8 cellular contexts compared by ENCODE assay signal in genomic region chr6:113414511-113414910, GRCh38.
DNase-seq lines count a peak whose midpoint lies in the region; ATAC-seq, FAIRE-seq and TF ChIP-seq lines count a peak whose summit lies in the region.

No MANE protein-coding gene starts in this region.

- H3K4me2 ChIP-seq in IMR-90 (ENCODE audit: low read depth, low read length): no peak overlapping the region

- TF ChIP-seq RAD21 in IMR-90 (IDR thresholded peaks at IDR 0.05; ENCODE audit: low read length): peak; percentile 83

- H2BK15ac ChIP-seq in IMR-90 (ENCODE audit: low read depth, low read length): 0 out of 3 replicates have a peak overlapping the region, but pooled peaks have one; percentile 1

- H3K27me3 Mint-ChIP-seq in CD4-positive, alpha-beta memory T cell: no peaks in the 10 kb centered on the region

- no peak overlapping the region for H3K27ac Mint-ChIP-seq in CD4-positive, alpha-beta memory T cell

- H3K79me1 ChIP-seq in IMR-90 (ENCODE audit: low read depth in 1 of 2, low read length in 2 of 2): no peaks in the 10 kb centered on the region

- H3K4ac ChIP-seq in IMR-90 (ENCODE audit: low read depth, low read length): no peak overlapping the region

- H3K9ac ChIP-seq in IMR-90 (ENCODE audit: low read depth, low read length) (no peak overlapping the region), kidney (ENCODE audit: low read length in 2 of 2) (no peak overlapping the region)

- TF ChIP-seq CTCF in AG04449 (IDR thresholded peaks at IDR 0.05; ENCODE audit: insufficient read depth, low read length, missing control alignments): peak; percentile 70
- peak; percentile 68 for TF ChIP-seq CTCF in IMR-90 (conservative IDR thresholded peaks at IDR 0.05; ENCODE audit: low read depth, low read length)
- peak; percentile 17 for TF ChIP-seq CTCF in kidney (IDR thresholded peaks at IDR 0.05; ENCODE audit: borderline replicate concordance, extremely low read depth, insufficient read depth)

- intact Hi-C loops in IMR-90 (cut with micrococcal nuclease): loop anchor here (1.0 to 10.0 kb wide), 4 partner anchors 276 to 630 kb away; partner anchors contain the start of gene MARCKS
- intact Hi-C loops in kidney (cut with DNase I): no loop called here
- intact Hi-C loops in CD4-positive, alpha-beta memory T cell (cut with micrococcal nuclease): no loop called here

- peak overlapping the region; percentile 28 for H2BK120ac ChIP-seq in IMR-90 (ENCODE audit: low read depth, low read length)

- H3K9me3 Mint-ChIP-seq in CD4-positive, alpha-beta memory T cell: peaks cover 0 to 2% (median 0%) of the 10 kb centered on the region in 8 donors

- no peak for FAIRE-seq in kidney (lab: Jason Lieb, UNC)

- H3K9me3 ChIP-seq in IMR-90 (ENCODE audit: control insufficient read depth, insufficient read depth, low read length) (no peaks in the 10 kb centered on the region), kidney (ENCODE audit: control insufficient read depth in 1 of 2, low read length in 2 of 2) (no peaks in the 10 kb centered on the region)
- H3K9me3 ChIP-seq in CD4-positive, alpha-beta memory T cell (ENCODE audit: control insufficient read depth in 1 of 2, low read length in 2 of 2): no peaks in the 10 kb centered on the region

- no peak overlapping the region for H3K18ac ChIP-seq in IMR-90 (ENCODE audit: low read depth, low read length)

- H4K20me1 ChIP-seq in IMR-90 (ENCODE audit: insufficient read depth, low read length): no peaks in the 10 kb centered on the region

- H4K5ac ChIP-seq in IMR-90 (ENCODE audit: low read depth, low read length): no peak overlapping the region

- ATAC-seq in IMR-90 (ENCODE audit: low read depth): peak; percentile 93
- ATAC-seq in HG03039 (IDR thresholded peaks at IDR 0.05; ENCODE audit: unreplicated experiment): no peak

- no CpG with 5 or more reads among the region's 3 CpGs for WGBS in IMR-90 (ENCODE audit: extremely low coverage in 2 of 2, insufficient read length in 1 of 2), 2 experiments

- peaks cover 4% of the 10 kb centered on the region; the same call in 1 of the 2 replicates for H3K4me1 ChIP-seq in IMR-90 (ENCODE audit: control insufficient read depth, insufficient read depth, low read length)
- no peaks in the 10 kb centered on the region for H3K4me1 ChIP-seq in kidney (ENCODE audit: control insufficient read depth in 1 of 2, insufficient read depth in 1 of 2, low read depth in 1 of 2, low read length in 2 of 2)
- H3K4me1 ChIP-seq in CD4-positive, alpha-beta memory T cell (ENCODE audit: insufficient read depth, low read length): no peaks in the 10 kb centered on the region

- no peak overlapping the region for H2AFZ ChIP-seq in IMR-90 (replicated peaks; ENCODE audit: low read length, poor library complexity)

- H4K91ac ChIP-seq in IMR-90 (ENCODE audit: insufficient read depth, low read depth, low read length): no peak overlapping the region

- H3K36me3 ChIP-seq in IMR-90 (ENCODE audit: control insufficient read depth, insufficient read depth, low read length) (no peaks in the 10 kb centered on the region), kidney (ENCODE audit: control insufficient read depth in 1 of 2, insufficient read depth in 2 of 2, low read length in 2 of 2) (no peaks in the 10 kb centered on the region)
- H3K36me3 ChIP-seq in CD4-positive, alpha-beta memory T cell (ENCODE audit: insufficient read depth, low read length): no peaks in the 10 kb centered on the region

- CTCF ChIA-PET in AG04449 (lab: Yijun Ruan, JAX) (interaction anchor here (1.4 to 2.1 kb wide), 7 partner anchors 10 to 444 kb away, joined by 4 to 15 read pairs (median 4); no protein-coding TSS in a partner anchor), IMR-90 (lab: Yijun Ruan, JAX) (interaction anchor here (0.6 to 0.9 kb wide), 2 partner anchors 154 to 295 kb away, joined by 3 to 4 read pairs; no protein-coding TSS in a partner anchor)
- CTCF ChIA-PET in CD4-positive, alpha-beta memory T cell (lab: Charles Lee; ENCODE audit: partially characterized antibody): no interaction called here

- H4K8ac ChIP-seq in IMR-90 (ENCODE audit: low read depth in 2 of 2, low read length in 2 of 2): peak overlapping the region in 1 of 2 experiments; percentile 16; a peak in 1 of 4 replicates

- H3K4me3 ChIP-seq in AG04449 (ENCODE audit: low read depth, low read length) (no peak overlapping the region), IMR-90 (ENCODE audit: insufficient read depth, low read depth, low read length) (no peak overlapping the region), kidney (ENCODE audit: low read length in 2 of 2) (no peak overlapping the region)
- H3K4me3 ChIP-seq in CD4-positive, alpha-beta memory T cell (ENCODE audit: low read length in 2 of 2): no peak overlapping the region

- H2BK5ac ChIP-seq in IMR-90 (ENCODE audit: low read depth, low read length, poor library complexity, severe bottlenecking): no peak overlapping the region

- no peaks in the 10 kb centered on the region; the same call in none of the 2 replicates for H3K9me1 ChIP-seq in IMR-90 (ENCODE audit: insufficient read depth, low read length)

- no peaks in the 10 kb centered on the region for H3K4me1 Mint-ChIP-seq in CD4-positive, alpha-beta memory T cell

- no peak overlapping the region for H2AK5ac ChIP-seq in IMR-90 (ENCODE audit: low read depth, low read length)

- no TSS peak for BruUV-seq in IMR-90 (replicated peaks; lab: Mats Ljungman, UMichigan)

- in situ Hi-C loops in IMR-90 (cut with MboI; ENCODE audit: low sequenced_read_pairs): loop anchor here (10.0 kb wide), 1 partner anchor 440 kb away; the partner anchor contains the start of gene MARCKS

- POLR2A ChIA-PET in AG04449 (lab: Yijun Ruan, JAX): no interaction called here
- POLR2A ChIA-PET in IMR-90 (lab: Charles Lee; ENCODE audit: unreplicated experiment): no interaction called here
- POLR2A ChIA-PET in CD4-positive, alpha-beta memory T cell (lab: Charles Lee; ENCODE audit: partially characterized antibody): no interaction called here

- H3K14ac ChIP-seq in IMR-90 (replicated peaks; ENCODE audit: low read depth, low read length): no peak overlapping the region

- TF ChIP-seq POLR2A in IMR-90 (IDR thresholded peaks at IDR 0.05; ENCODE audit: low read depth, low read length): no peak

- H2AK9ac ChIP-seq in IMR-90 (replicated peaks; ENCODE audit: low read depth, low read length, poor library complexity): no peak overlapping the region

- H3K27me3 ChIP-seq in IMR-90 (ENCODE audit: control insufficient read depth, insufficient read depth, low read length): no peaks in the 10 kb centered on the region
- H3K27me3 ChIP-seq in CD4-positive, alpha-beta memory T cell (ENCODE audit: insufficient read depth, low read length): no peaks in the 10 kb centered on the region

- H3K56ac ChIP-seq in IMR-90 (ENCODE audit: extremely low read depth, insufficient read depth, low read length): no peak overlapping the region

- no peak overlapping the region for H3K27ac ChIP-seq in IMR-90 (ENCODE audit: insufficient read depth, low read length)
- no peak overlapping the region for H3K27ac ChIP-seq in kidney (ENCODE audit: low read depth in 2 of 2, low read length in 2 of 2)
- H3K27ac ChIP-seq in CD4-positive, alpha-beta memory T cell (ENCODE audit: low read depth, low read length): no peak overlapping the region

- H2BK20ac ChIP-seq in IMR-90 (ENCODE audit: low read depth, low read length): no peak overlapping the region

- H3K36me3 Mint-ChIP-seq in CD4-positive, alpha-beta memory T cell: no peaks in the 10 kb centered on the region

- H3K23ac ChIP-seq in IMR-90 (ENCODE audit: low read depth, low read length): no peak overlapping the region

- no peak overlapping the region for H3K4me3 Mint-ChIP-seq in CD4-positive, alpha-beta memory T cell

- dilution Hi-C loops in IMR-90 (cut with HindIII; ENCODE audit: low sequenced_read_pairs, unreplicated experiment): no loop called here

- DNase-seq in AG04449 (ENCODE audit: low read depth, low spot score): no peak
- DNase-seq in IMR-90: peak; percentile 81
- peak; percentile 82 for DNase-seq in amniotic stem cell (lab: John Stamatoyannopoulos, UW)
- no peak for DNase-seq in kidney
- DNase-seq in OCI-M2 (lab: John Stamatoyannopoulos, UW; ENCODE audit: unreplicated experiment): no peak
- no peak for DNase-seq in CD4-positive, alpha-beta memory T cell
- DNase-seq in iPS-NIHi11 (ENCODE audit: low spot score): no peak

TF ChIP-seq in IMR-90, 13 proteins besides CTCF, POLR2A, EP300 and RAD21:
- TF ChIP-seq MAFK (IDR thresholded peaks at IDR 0.05; ENCODE audit: low read depth, low read length): no peak
- no peak for TF ChIP-seq ELK1 (IDR thresholded peaks at IDR 0.05; ENCODE audit: borderline replicate concordance, low read depth, low read length)
- TF ChIP-seq MXI1 (IDR thresholded peaks at IDR 0.05; ENCODE audit: borderline replicate concordance, low read depth, low read length): no peak
- TF ChIP-seq BHLHE40 (IDR thresholded peaks at IDR 0.05; ENCODE audit: low read depth, low read length): no peak
- TF ChIP-seq FOS (IDR thresholded peaks at IDR 0.05; ENCODE audit: low read depth, low read length): peak; percentile 34; the same call in 1 of the 2 replicates
- no peak for TF ChIP-seq RFX5 (IDR thresholded peaks at IDR 0.05; ENCODE audit: low read depth, low read length)
- peak; percentile 88 for TF ChIP-seq SMC3 (IDR thresholded peaks at IDR 0.05; ENCODE audit: low read depth, low read length)
- TF ChIP-seq MAZ (IDR thresholded peaks at IDR 0.05; ENCODE audit: borderline replicate concordance, low read depth, low read length): no peak
- no peak for TF ChIP-seq USF2 (IDR thresholded peaks at IDR 0.05; ENCODE audit: low read depth, low read length)
- TF ChIP-seq RCOR1 (IDR thresholded peaks at IDR 0.05; ENCODE audit: insufficient replicate concordance, low read length): no peak
- no peak for TF ChIP-seq NFE2L2 (IDR thresholded peaks at IDR 0.05; ENCODE audit: low read depth, low read length)
- TF ChIP-seq CEBPB (IDR thresholded peaks at IDR 0.05; ENCODE audit: low read depth, low read length): no peak
- TF ChIP-seq CHD1 (IDR thresholded peaks at IDR 0.05; ENCODE audit: low read depth, low read length): no peak

Comparison
In these comparisons a context has a peak if more than half of its experiments do, and no peak if none do; other contexts are left out.
1. DNase-seq: peak in IMR-90 (single experiment) and amniotic stem cell (single experiment); none in AG04449 (single experiment), kidney (single experiment), OCI-M2 (single experiment), CD4-positive, alpha-beta memory T cell (0 of 5) and iPS-NIHi11 (single experiment).
2. CTCF ChIP-seq: peak in every context shown above with its lines; median percentile 70 in AG04449; 68 in IMR-90; 17 in kidney.